Comparison of ENCODE assay signal across 1 cellular context in genomic region chr14:73718742-73719251, GRCh38.
TF ChIP-seq lines count a peak whose summit lies in the region.

No MANE protein-coding gene starts in this region.

TF ChIP-seq in K562, 482 proteins besides CTCF, POLR2A, EP300 and RAD21 (continued from another document):
- no peak for TF ChIP-seq TEAD4 (IDR thresholded peaks at IDR 0.05; ENCODE audit: low read length)
- TF ChIP-seq TEAD4 (CRISPR knock-in tag; IDR thresholded peaks at IDR 0.05; ENCODE audit: borderline replicate concordance), result no peak
- TF ChIP-seq RBM22 (IDR thresholded peaks at IDR 0.05; ENCODE audit: low read depth, low read length, poor library complexity, severe bottlenecking), result peak; percentile 89
- peak; percentile 64 for TF ChIP-seq POLR2G (IDR thresholded peaks at IDR 0.05; ENCODE audit: low read depth, low read length)
TF ChIP-seq in K562: peak in this region for 3.
